25 cellular contexts compared by ENCODE assay signal in genomic region chr5:174301848-174302625, GRCh38.
"Had no signal": no experiment of that assay in that cellular context is flagged by ENCODE, and none has a peak within 500 bp of the region (broad histone marks: within the 10 kb centered on the region; RNA-seq: fewer than 3 reads in every experiment).

No MANE protein-coding gene starts in this region.

- H3K27ac ChIP-seq: adrenal gland, body of pancreas, lower lobe of right lung, right lobe of liver, skin epidermis, upper lobe of left lung, VCaP had no signal

- H3K9me3 Mint-ChIP-seq: natural killer cell; stimulated activated effector memory CD8-positive, alpha-beta T cell treated with anti-CD3 and anti-CD28 coated beads, Interleukin-12 subunit alpha, Interleukin-12 subunit beta, amount 100 ng/mL, for 72 hours; T-helper 1 cell treated with Interleukin-12 subunit alpha and Interleukin-12 subunit beta and Interleukin-4 antibody, amounts not matched to agents 30 μg/mL and 1 μg/mL, for 36 hours had no signal

- H3K4me1 ChIP-seq: adrenal gland, body of pancreas, lower lobe of right lung, right lobe of liver, upper lobe of left lung had no signal

- H3K4me3 ChIP-seq: adrenal gland, body of pancreas, lower lobe of right lung, right lobe of liver, skin epidermis, upper lobe of left lung had no signal

- H3K27me3 ChIP-seq: adrenal gland, body of pancreas, right lobe of liver, upper lobe of left lung had no signal

- H3K4me3 Mint-ChIP-seq: activated naive CD4-positive, alpha-beta T cell treated with anti-CD3 and anti-CD28 coated beads for 36 hours; activated naive CD8-positive, alpha-beta T cell treated with anti-CD3 and anti-CD28 coated beads for 36 hours; natural killer cell; stimulated activated effector memory CD8-positive, alpha-beta T cell treated with anti-CD3 and anti-CD28 coated beads, Interleukin-12 subunit alpha, Interleukin-12 subunit beta, amount 100 ng/mL, for 72 hours; stimulated activated naive CD8-positive, alpha-beta T cell treated with anti-CD3 and anti-CD28 coated beads, Interleukin-15, amount 100 ng/mL, for 72 hours; T-helper 1 cell treated with Interleukin-12 subunit alpha and Interleukin-12 subunit beta and Interleukin-4 antibody, amounts not matched to agents 30 μg/mL and 1 μg/mL, for 36 hours had no signal

- H3K27ac Mint-ChIP-seq: activated naive CD4-positive, alpha-beta T cell treated with anti-CD3 and anti-CD28 coated beads for 36 hours; activated naive CD8-positive, alpha-beta T cell treated with anti-CD3 and anti-CD28 coated beads for 36 hours; natural killer cell; stimulated activated effector memory CD8-positive, alpha-beta T cell treated with anti-CD3 and anti-CD28 coated beads, Interleukin-12 subunit alpha, Interleukin-12 subunit beta, amount 100 ng/mL, for 72 hours; T-helper 1 cell treated with Interleukin-12 subunit alpha and Interleukin-12 subunit beta and Interleukin-4 antibody, amounts not matched to agents 30 μg/mL and 1 μg/mL, for 36 hours had no signal

- H3K36me3 Mint-ChIP-seq: activated naive CD8-positive, alpha-beta T cell treated with anti-CD3 and anti-CD28 coated beads for 36 hours; natural killer cell; stimulated activated effector memory CD8-positive, alpha-beta T cell treated with anti-CD3 and anti-CD28 coated beads, Interleukin-12 subunit alpha, Interleukin-12 subunit beta, amount 100 ng/mL, for 72 hours had no signal

- H3K9me3 ChIP-seq: adrenal gland, body of pancreas, lower lobe of right lung, right lobe of liver, upper lobe of left lung had no signal

- H3K36me3 ChIP-seq: adrenal gland, lower lobe of right lung, right lobe of liver, upper lobe of left lung had no signal

- H3K4me1 Mint-ChIP-seq: activated naive CD8-positive, alpha-beta T cell treated with anti-CD3 and anti-CD28 coated beads for 36 hours; natural killer cell; stimulated activated effector memory CD8-positive, alpha-beta T cell treated with anti-CD3 and anti-CD28 coated beads, Interleukin-12 subunit alpha, Interleukin-12 subunit beta, amount 100 ng/mL, for 72 hours; stimulated activated naive CD8-positive, alpha-beta T cell treated with anti-CD3 and anti-CD28 coated beads, Interleukin-15, amount 100 ng/mL, for 72 hours had no signal

- DNase-seq: activated CD4-positive, alpha-beta T cell treated with anti-CD3 and anti-CD28 coated beads for 4 hours; activated CD4-positive, alpha-beta T cell treated with anti-CD3 and anti-CD28 coated beads, Interleukin-2, amount 50 U/mL, for 48 hours; activated CD8-positive, alpha-beta memory T cell treated with anti-CD3 and anti-CD28 coated beads for 24 hours; activated effector memory CD4-positive, alpha-beta T cell treated with Interleukin-2 at 50 U/mL for 16 hours; activated naive CD4-positive, alpha-beta T cell treated with anti-CD3 and anti-CD28 coated beads for 36 hours; activated naive CD8-positive, alpha-beta T cell treated with anti-CD3 and anti-CD28 coated beads for 36 hours; aorta; body of pancreas; foreskin fibroblast; kidney glomerular epithelial cell; lower lobe of right lung; mesenchymal stem cell; natural killer cell; right lobe of liver; stimulated activated CD4-positive, alpha-beta T cell treated with anti-CD3 and anti-CD28 coated beads, Interleukin-12 subunit alpha, Interleukin-12 subunit beta, amount 100 ng/mL, for 4 hours; stimulated activated CD4-positive, alpha-beta T cell treated with anti-CD3 and anti-CD28 coated beads, Interleukin-4, amount 100 ng/mL, for 1 hour; stimulated activated naive CD8-positive, alpha-beta T cell treated with anti-CD3 and anti-CD28 coated beads, Interleukin-15, amount 100 ng/mL, for 72 hours; substantia nigra; T-helper 9 cell; upper lobe of left lung had no signal
